1 cellular context compared by ENCODE assay signal in the genomic region with DNA sequence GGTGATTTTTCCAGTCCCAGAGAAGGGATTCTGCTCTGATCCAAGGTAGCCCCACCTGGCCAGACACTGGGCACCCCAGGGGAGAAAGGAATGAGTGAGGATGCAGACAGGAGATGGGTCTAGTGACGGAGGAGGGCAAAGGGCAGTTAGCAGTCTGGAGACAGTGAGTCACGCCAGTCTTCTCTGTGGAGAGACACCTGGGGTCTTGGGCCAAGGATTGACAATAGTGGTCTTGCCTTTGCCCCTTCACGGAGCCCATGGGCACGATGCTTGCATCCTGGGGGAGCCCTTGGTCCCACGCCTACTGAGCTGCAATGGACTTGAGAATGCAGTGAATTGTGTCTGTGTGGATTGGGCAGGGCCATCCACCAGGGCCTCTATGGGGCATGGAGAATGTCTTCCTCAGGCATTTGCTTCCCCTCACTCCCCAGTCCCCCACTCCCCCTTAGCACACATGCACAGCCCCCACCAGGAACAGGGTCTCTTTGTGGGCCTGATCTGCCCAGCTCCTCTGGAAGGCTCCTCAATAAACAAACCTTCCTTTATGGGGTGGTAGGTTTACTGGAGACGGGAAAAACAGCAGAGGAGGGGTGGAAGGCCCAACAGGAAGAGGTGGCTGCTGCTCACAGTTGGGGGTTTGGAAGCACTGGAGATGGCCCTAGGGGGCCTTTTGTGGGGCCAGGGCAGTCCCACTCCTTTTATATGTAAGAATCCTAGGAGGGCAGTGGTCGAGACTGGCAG.
TF ChIP-seq lines count a peak whose summit lies in the region.

No MANE protein-coding gene starts in this region.

TF ChIP-seq in liver, 16 proteins besides CTCF, POLR2A, EP300 and RAD21 (continued from another document):
- TF ChIP-seq, protein P1, sequence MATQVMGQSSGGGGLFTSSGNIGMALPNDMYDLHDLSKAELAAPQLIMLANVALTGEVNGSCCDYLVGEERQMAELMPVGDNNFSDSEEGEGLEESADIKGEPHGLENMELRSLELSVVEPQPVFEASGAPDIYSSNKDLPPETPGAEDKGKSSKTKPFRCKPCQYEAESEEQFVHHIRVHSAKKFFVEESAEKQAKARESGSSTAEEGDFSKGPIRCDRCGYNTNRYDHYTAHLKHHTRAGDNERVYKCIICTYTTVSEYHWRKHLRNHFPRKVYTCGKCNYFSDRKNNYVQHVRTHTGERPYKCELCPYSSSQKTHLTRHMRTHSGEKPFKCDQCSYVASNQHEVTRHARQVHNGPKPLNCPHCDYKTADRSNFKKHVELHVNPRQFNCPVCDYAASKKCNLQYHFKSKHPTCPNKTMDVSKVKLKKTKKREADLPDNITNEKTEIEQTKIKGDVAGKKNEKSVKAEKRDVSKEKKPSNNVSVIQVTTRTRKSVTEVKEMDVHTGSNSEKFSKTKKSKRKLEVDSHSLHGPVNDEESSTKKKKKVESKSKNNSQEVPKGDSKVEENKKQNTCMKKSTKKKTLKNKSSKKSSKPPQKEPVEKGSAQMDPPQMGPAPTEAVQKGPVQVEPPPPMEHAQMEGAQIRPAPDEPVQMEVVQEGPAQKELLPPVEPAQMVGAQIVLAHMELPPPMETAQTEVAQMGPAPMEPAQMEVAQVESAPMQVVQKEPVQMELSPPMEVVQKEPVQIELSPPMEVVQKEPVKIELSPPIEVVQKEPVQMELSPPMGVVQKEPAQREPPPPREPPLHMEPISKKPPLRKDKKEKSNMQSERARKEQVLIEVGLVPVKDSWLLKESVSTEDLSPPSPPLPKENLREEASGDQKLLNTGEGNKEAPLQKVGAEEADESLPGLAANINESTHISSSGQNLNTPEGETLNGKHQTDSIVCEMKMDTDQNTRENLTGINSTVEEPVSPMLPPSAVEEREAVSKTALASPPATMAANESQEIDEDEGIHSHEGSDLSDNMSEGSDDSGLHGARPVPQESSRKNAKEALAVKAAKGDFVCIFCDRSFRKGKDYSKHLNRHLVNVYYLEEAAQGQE (IDR thresholded peaks at IDR 0.05), result no peak
- TF ChIP-seq YY1 (IDR thresholded peaks at IDR 0.05) (no peak), FOXA2 (IDR thresholded peaks at IDR 0.05) (no peak), SP1 (IDR thresholded peaks at IDR 0.05) (no peak), FOXA1 (IDR thresholded peaks at IDR 0.05) (no peak), HNF4G (IDR thresholded peaks at IDR 0.05) (no peak), JUND (IDR thresholded peaks at IDR 0.05) (no peak), HNF4A (conservative IDR thresholded peaks at IDR 0.05) (no peak), TAF1 (conservative IDR thresholded peaks at IDR 0.05) (no peak)
- TF ChIP-seq, protein P2, sequence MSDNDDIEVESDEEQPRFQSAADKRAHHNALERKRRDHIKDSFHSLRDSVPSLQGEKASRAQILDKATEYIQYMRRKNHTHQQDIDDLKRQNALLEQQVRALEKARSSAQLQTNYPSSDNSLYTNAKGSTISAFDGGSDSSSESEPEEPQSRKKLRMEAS (IDR thresholded peaks at IDR 0.05), result no peak
- TF ChIP-seq, protein P3, sequence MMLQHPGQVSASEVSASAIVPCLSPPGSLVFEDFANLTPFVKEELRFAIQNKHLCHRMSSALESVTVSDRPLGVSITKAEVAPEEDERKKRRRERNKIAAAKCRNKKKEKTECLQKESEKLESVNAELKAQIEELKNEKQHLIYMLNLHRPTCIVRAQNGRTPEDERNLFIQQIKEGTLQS (IDR thresholded peaks at IDR 0.05), result no peak
